8 cellular contexts compared by ENCODE assay signal in genomic region chr7:75994388-75995051, GRCh38. TPM values are rescaled to one million over a fixed set of nuclear protein-coding genes. Genes with fewer than 3 reads are reported as not detected.
DNase-seq lines count a peak whose midpoint lies in the region; TF ChIP-seq lines count a peak whose summit lies in the region.

TSS of gene TMEM120A (minus strand) at chr7:75994595. CDS start at chr7:75994570, 25 bp downstream.

- no peak for TF ChIP-seq CTCF in GM20000 (IDR thresholded peaks at IDR 0.05; ENCODE audit: extremely low read depth, missing control alignments)

- DNase-seq in COLO829 (ENCODE audit: low spot score) = peak; percentile 98
- peak; percentile 100 for DNase-seq in GM20000 (ENCODE audit: low spot score)
- DNase-seq in HS-5 (ENCODE audit: low read depth) = peak; percentile 33
- peak; percentile 53 for DNase-seq in NK-92 (lab: John Stamatoyannopoulos, UW; ENCODE audit: unreplicated experiment)
- DNase-seq in activated CD8-positive, alpha-beta memory T cell treated with anti-CD3 and anti-CD28 coated beads for 1 hour (ENCODE audit: extremely low read depth in 1 of 2, low read depth in 1 of 2) = peak; percentile 80 to 95
- peak; percentile 93 for DNase-seq in effector CD4-positive, alpha-beta T cell
- DNase-seq in lung microvascular endothelial cell (ENCODE audit: low read depth in 2 of 2) = peak; percentile 93 to 98
- peak; percentile 85 to 96 (median 89) for DNase-seq in stimulated activated CD4-positive, alpha-beta T cell treated with anti-CD3 and anti-CD28 coated beads, TNF-alpha, amount 100 ng/mL, for 4 hours (ENCODE audit: low read depth in 3 of 3)

RNA-seq across cellular contexts. Expression of gene TMEM120A, which starts in this region (rescaled TPM):
- 56.4 and 197 TPM in 2 replicates for total RNA-seq in lung microvascular endothelial cell

Comparison
In these comparisons a context has a peak if more than half of its experiments do, and no peak if none do; other contexts are left out.
1. Peak in every context shown above with its lines: DNase-seq.
2. DNase-seq: peak in every context shown above with its lines; median percentile 100 in GM20000; 98 in COLO829; 96 in lung microvascular endothelial cell; 93 in effector CD4-positive, alpha-beta T cell; 89 in stimulated activated CD4-positive, alpha-beta T cell treated with anti-CD3 and anti-CD28 coated beads, TNF-alpha, amount 100 ng/mL, for 4 hours; 88 in activated CD8-positive, alpha-beta memory T cell treated with anti-CD3 and anti-CD28 coated beads for 1 hour; 53 in NK-92; 33 in HS-5.